20 cellular contexts compared by ENCODE assay signal in the genomic region with DNA sequence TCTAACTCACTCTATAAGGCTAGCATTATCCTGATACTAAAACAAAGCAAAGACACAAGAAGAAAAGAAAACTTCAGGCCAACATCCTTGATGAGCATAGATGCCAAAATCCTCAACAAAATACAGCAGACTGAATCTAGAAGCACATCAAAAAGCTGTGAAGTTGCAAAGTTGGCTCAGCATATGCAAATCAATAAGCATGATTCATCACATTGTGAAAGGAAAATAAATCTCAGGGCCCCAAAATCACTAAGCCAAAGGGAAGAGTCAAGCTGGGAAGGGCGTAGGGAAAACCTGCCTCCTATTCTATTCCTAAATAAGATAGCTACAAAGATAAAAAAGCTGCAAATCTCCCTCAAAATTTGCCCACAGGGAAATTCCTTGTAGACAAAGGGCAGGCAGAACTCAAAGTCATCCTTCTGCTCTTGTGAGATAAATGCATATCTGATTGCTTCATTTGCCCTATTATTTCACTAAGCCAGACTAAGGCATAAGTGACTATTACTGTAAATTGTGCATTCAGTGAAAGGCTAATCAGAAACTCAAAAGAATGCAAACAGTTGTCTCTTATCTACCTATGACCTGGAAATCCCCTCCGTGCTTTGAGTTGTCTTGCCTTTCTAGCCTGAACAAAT. TPM values are rescaled to one million over a fixed set of nuclear protein-coding genes. Genes with fewer than 3 reads are reported as not detected.
DNase-seq lines count a peak whose midpoint lies in the region; ATAC-seq, FAIRE-seq and TF ChIP-seq lines count a peak whose summit lies in the region.
"Had no signal": no experiment of that assay in that cellular context is flagged by ENCODE, and none has a peak within 500 bp of the region (broad histone marks: within the 10 kb centered on the region; RNA-seq: fewer than 3 reads in every experiment).

No MANE protein-coding gene starts in this region.

- no peak for TF ChIP-seq POLR2A in K562 (conservative IDR thresholded peaks at IDR 0.05)

- H3K79me2 ChIP-seq in K562 (ENCODE audit: control insufficient read depth, insufficient read depth, low read length), result no peaks in the 10 kb centered on the region

- H3K36me3 ChIP-seq in HAP-1 (replicated peaks) (no peaks in the 10 kb centered on the region), K562 (ENCODE audit: control insufficient read depth, insufficient read depth, low read length) (no peaks in the 10 kb centered on the region)
- H3K36me3 ChIP-seq: SJSA1 had no signal

- H4K20me1 ChIP-seq in K562 (replicated peaks; ENCODE audit: control insufficient read depth, insufficient read depth, low read length), result no peaks in the 10 kb centered on the region

- CTCF ChIA-PET in K562 (lab: Yijun Ruan, JAX; ENCODE audit: low intra/inter-chr PET ratio), result interaction anchor here (0.6 to 0.8 kb wide), 2 partner anchors 10 to 739 kb away, joined by 3 read pairs; no protein-coding TSS in a partner anchor

- 0% methylated on average over 2 of the region's 2 CpGs for WGBS in K562 (ENCODE audit: insufficient coverage, low coverage, missing lambda C conversion rate)

- intact Hi-C loops in K562 (cut with micrococcal nuclease), result no loop called here

- FAIRE-seq in K562 (lab: Jason Lieb, UNC), result no peak
- FAIRE-seq: A204.1, GM12878 had no signal

- POLR2A ChIA-PET in K562 (lab: Yijun Ruan, JAX), result interaction anchor here (1.0 to 1.6 kb wide), 5 partner anchors 11 to 30 kb away, joined by 3 to 8 read pairs (median 4); a partner anchor contains a TSS

- H3K4me1 ChIP-seq in HAP-1 (peaks cover 7% of the 10 kb centered on the region), K562 (replicated peaks in 1 of 2; ENCODE audit: control insufficient read depth in 2 of 2, insufficient read depth in 2 of 2, low read length in 2 of 2) (peaks cover 0 to 3% of the 10 kb centered on the region in 2 experiments; a peak in 2 of 5 replicates)
- H3K4me1 ChIP-seq: SJSA1 had no signal

- H3K9me3 ChIP-seq in HAP-1 (peaks cover 19% of the 10 kb centered on the region), K562 (replicated peaks; ENCODE audit: control insufficient read depth, insufficient read depth, low read depth, low read length) (no peaks in the 10 kb centered on the region; the same call in none of the 2 replicates)

- no peak for TF ChIP-seq CTCF in K562 (IDR thresholded peaks at IDR 0.05 in 2 of 3, conservative IDR thresholded peaks at IDR 0.05 in 1 of 3; ENCODE audit: insufficient read depth in 2 of 3, low read depth in 1 of 3, low read length in 3 of 3)
- TF ChIP-seq CTCF in foreskin fibroblast (IDR thresholded peaks at IDR 0.05; ENCODE audit: low read depth, low read length), result no peak

- peak; percentile 76 for TF ChIP-seq EP300 in K562 (IDR thresholded peaks at IDR 0.05; ENCODE audit: low read length)

- no peak overlapping the region for H3K27ac ChIP-seq in K562 (ENCODE audit: extremely low read depth, low read depth, low read length)
- H3K27ac ChIP-seq: PC-9, SJSA1 had no signal

- in situ Hi-C loops in HAP-1 (cut with MboI; ENCODE audit: low sequenced_read_pairs), result no loop called here
- in situ Hi-C loops in K562 (cut with MboI), result no loop called here

- ATAC-seq in K562 (no peak), HG02938 (IDR thresholded peaks at IDR 0.05; ENCODE audit: unreplicated experiment) (no peak), HG03039 (IDR thresholded peaks at IDR 0.05; ENCODE audit: unreplicated experiment) (no peak)
- ATAC-seq: GM12878, GM23338 had no signal

- no TSS peak for BruUV-seq in K562 (replicated peaks; lab: Mats Ljungman, UMichigan)

- no peaks in the 10 kb centered on the region for H3K9me1 ChIP-seq in K562 (ENCODE audit: control insufficient read depth, insufficient read depth, low read length)

- no peak overlapping the region for H3K4me3 ChIP-seq in HAP-1
- no peak overlapping the region for H3K4me3 ChIP-seq in K562
- H3K4me3 ChIP-seq in foreskin fibroblast (ENCODE audit: low read depth in 1 of 2, low read length in 2 of 2), result no peak overlapping the region
- H3K4me3 ChIP-seq: GM12878, GM23338, PC-9, SJSA1 had no signal

- no peak overlapping the region for H3K9ac ChIP-seq in K562 (ENCODE audit: insufficient read depth in 1 of 2, low read depth in 2 of 2, low read length in 2 of 2)

- DNase-seq in HAP-1 (ENCODE audit: low spot score in 2 of 2), result peak; percentile 41 to 63
- peak; percentile 64 for DNase-seq in NCI-H226
- DNase-seq in K562 (ENCODE audit: extremely low read depth in 1 of 4, low spot score in 3 of 4), result no peak
- peak; percentile 23 to 52 for DNase-seq in foreskin fibroblast
- no peak for DNase-seq in NCI-H526 (lab: John Stamatoyannopoulos, UW)
- no peak for DNase-seq in NK-92 (lab: John Stamatoyannopoulos, UW; ENCODE audit: unreplicated experiment)
- DNase-seq: CD4-positive, alpha-beta T cell; DMS153; NCI-H1048; NCI-H1436; NCI-H2081; NCI-H510A; NCI-H82 had no signal

- no peak overlapping the region for H2AFZ ChIP-seq in K562 (ENCODE audit: low read depth, low read length)
- H2AFZ ChIP-seq: GM23338, PC-9 had no signal

- no peak overlapping the region for H3K4me2 ChIP-seq in K562 (ENCODE audit: insufficient read depth, low read length)
- H3K4me2 ChIP-seq: GM23338, PC-9 had no signal

- no peak for TF ChIP-seq RAD21 in K562 (CRISPR knock-in tag; conservative IDR thresholded peaks at IDR 0.05 in 1 of 2, IDR thresholded peaks at IDR 0.05 in 1 of 2)

- H3K27me3 ChIP-seq in HAP-1 (ENCODE audit: low read depth) (0 out of 2 replicates have a peak, but pooled peaks cover 5% of the 10 kb centered on the region), K562 (ENCODE audit: control insufficient read depth in 2 of 2, insufficient read depth in 2 of 2, low read length in 2 of 2) (no peaks in the 10 kb centered on the region)
- H3K27me3 ChIP-seq: SJSA1 had no signal

TF ChIP-seq in K562, 482 proteins besides CTCF, POLR2A, EP300 and RAD21 (continues in another document):
- TF ChIP-seq TARDBP (IDR thresholded peaks at IDR 0.05), result no peak
- TF ChIP-seq SOX6 (IDR thresholded peaks at IDR 0.05), result peak; percentile 96
- TF ChIP-seq, protein P1, sequence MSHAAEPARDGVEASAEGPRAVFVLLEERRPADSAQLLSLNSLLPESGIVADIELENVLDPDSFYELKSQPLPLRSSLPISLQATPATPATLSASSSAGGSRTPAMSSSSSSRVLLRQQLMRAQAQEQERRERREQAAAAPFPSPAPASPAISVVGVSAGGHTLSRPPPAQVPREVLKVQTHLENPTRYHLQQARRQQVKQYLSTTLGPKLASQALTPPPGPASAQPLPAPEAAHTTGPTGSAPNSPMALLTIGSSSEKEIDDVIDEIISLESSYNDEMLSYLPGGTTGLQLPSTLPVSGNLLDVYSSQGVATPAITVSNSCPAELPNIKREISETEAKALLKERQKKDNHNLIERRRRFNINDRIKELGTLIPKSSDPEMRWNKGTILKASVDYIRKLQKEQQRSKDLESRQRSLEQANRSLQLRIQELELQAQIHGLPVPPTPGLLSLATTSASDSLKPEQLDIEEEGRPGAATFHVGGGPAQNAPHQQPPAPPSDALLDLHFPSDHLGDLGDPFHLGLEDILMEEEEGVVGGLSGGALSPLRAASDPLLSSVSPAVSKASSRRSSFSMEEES (CRISPR knock-in tag; IDR thresholded peaks at IDR 0.05), result no peak
- TF ChIP-seq ZNF408 (CRISPR knock-in tag; IDR thresholded peaks at IDR 0.05; ENCODE audit: low read depth), result no peak
- TF ChIP-seq, protein P2, sequence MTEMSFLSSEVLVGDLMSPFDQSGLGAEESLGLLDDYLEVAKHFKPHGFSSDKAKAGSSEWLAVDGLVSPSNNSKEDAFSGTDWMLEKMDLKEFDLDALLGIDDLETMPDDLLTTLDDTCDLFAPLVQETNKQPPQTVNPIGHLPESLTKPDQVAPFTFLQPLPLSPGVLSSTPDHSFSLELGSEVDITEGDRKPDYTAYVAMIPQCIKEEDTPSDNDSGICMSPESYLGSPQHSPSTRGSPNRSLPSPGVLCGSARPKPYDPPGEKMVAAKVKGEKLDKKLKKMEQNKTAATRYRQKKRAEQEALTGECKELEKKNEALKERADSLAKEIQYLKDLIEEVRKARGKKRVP (CRISPR knock-in tag; IDR thresholded peaks at IDR 0.05), result 0 out of 2 replicates have a peak, but pooled peaks have one; percentile 34
- TF ChIP-seq TAL1 (IDR thresholded peaks at IDR 0.05), result peak; percentile 74
- TF ChIP-seq, protein P3, sequence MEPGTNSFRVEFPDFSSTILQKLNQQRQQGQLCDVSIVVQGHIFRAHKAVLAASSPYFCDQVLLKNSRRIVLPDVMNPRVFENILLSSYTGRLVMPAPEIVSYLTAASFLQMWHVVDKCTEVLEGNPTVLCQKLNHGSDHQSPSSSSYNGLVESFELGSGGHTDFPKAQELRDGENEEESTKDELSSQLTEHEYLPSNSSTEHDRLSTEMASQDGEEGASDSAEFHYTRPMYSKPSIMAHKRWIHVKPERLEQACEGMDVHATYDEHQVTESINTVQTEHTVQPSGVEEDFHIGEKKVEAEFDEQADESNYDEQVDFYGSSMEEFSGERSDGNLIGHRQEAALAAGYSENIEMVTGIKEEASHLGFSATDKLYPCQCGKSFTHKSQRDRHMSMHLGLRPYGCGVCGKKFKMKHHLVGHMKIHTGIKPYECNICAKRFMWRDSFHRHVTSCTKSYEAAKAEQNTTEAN (CRISPR knock-in tag; IDR thresholded peaks at IDR 0.05), result no peak

RNA-seq across cellular contexts. Expression of a gene that starts 30.4 kb away (rescaled TPM):
- 412 and 933 TPM in 2 replicates for total RNA-seq in K562 (2011; cell fraction: chromatin; rRNA removed; ENCODE audit: low replicate concordance)
- total RNA-seq in K562 (2011; cell fraction: nucleolus; rRNA removed), result 305 and 368 TPM in 2 replicates
- total RNA-seq in K562 (2011; cell fraction: nucleoplasm; rRNA removed), result 399 and 401 TPM in 2 replicates
- total RNA-seq in K562 (2014; rRNA removed), result 132 and 172 TPM in 2 replicates
- 124 and 133 TPM in 2 replicates for total RNA-seq in K562 (2014; rRNA removed; fragmentation: Illumina TruSeq; extraction: Trizol)
- 153 and 161 TPM in 2 replicates for total RNA-seq in K562 (2015; rRNA removed; fragmentation: Illumina TruSeq; extraction: Trizol)
- 112 and 126 TPM in 2 replicates for total RNA-seq in K562 (2021)
- polyA plus RNA-seq in K562 (2011; rRNA removed), result 186 and 201 TPM in 2 replicates
- polyA plus RNA-seq in K562 (2011; cell fraction: cytosol; rRNA removed), result 57.8 and 58.8 TPM in 2 replicates
- 1,501 and 1,632 TPM in 2 replicates for polyA plus RNA-seq in K562 (2011; cell fraction: nucleus; rRNA removed)
- 70.5 and 112 TPM in 2 replicates for polyA plus RNA-seq in K562 (2012)
- polyA plus RNA-seq in K562 (2014; fragmentation: Illumina TruSeq; extraction: Trizol), result 77.7 and 107 TPM in 2 replicates
- polyA plus RNA-seq in K562 (2014; fragmentation: Nextera tagmentation; extraction: Ambion mirVana), result 10 to 100 TPM; 16.1 to 32.4 TPM
- 134 and 154 TPM in 2 replicates for polyA plus RNA-seq in K562 (2014; rRNA removed)
- polyA minus RNA-seq in K562 (2011; rRNA and poly(A)+ RNA removed), result 210 and 248 TPM in 2 replicates
- 78.9 and 112 TPM in 2 replicates for polyA minus RNA-seq in K562 (2011; cell fraction: cytosol; rRNA and poly(A)+ RNA removed)
- polyA minus RNA-seq in K562 (2011; cell fraction: nucleus; rRNA and poly(A)+ RNA removed), result 962 and 1,250 TPM in 2 replicates

Comparison
In these comparisons a context has a peak if more than half of its experiments do, and no peak if none do; other contexts are left out.
1. DNase-seq: peak in HAP-1 (2 of 2), NCI-H226 (single experiment) and foreskin fibroblast (2 of 2); none in K562 (0 of 4), NCI-H526 (0 of 2) and NK-92 (single experiment).